ENCODE assay signal across 22 cellular contexts in genomic region chr15:75048394-75048793, GRCh38. TPM values are rescaled to one million over a fixed set of nuclear protein-coding genes. Genes with fewer than 3 reads are reported as not detected.
DNase-seq lines count a peak whose midpoint lies in the region; ATAC-seq and TF ChIP-seq lines count a peak whose summit lies in the region.
"Had no signal": no experiment of that assay in that cellular context is flagged by ENCODE, and none has a peak within 500 bp of the region (broad histone marks: within the 10 kb centered on the region; RNA-seq: fewer than 3 reads in every experiment).

No MANE protein-coding gene starts in this region.

- H3K27ac Mint-ChIP-seq in Calu3 (ENCODE audit: unreplicated experiment) (peak overlapping the region; percentile 90), chondrocyte (ENCODE audit: unreplicated experiment) (peak overlapping the region; percentile 8), type B pancreatic cell (no peak overlapping the region)
- peak overlapping the region; percentile 79 for H3K27ac Mint-ChIP-seq in stimulated activated memory B cell treated with anti-CD40 and anti-IgM and Interleukin-4, amounts not matched to agents 10 μg/mL and 1 μg/mL and 100 μg/mL, for 72 hours
- no peak overlapping the region for H3K27ac Mint-ChIP-seq in CD8-positive, alpha-beta T cell
- H3K27ac Mint-ChIP-seq: B cell had no signal

- DNase-seq in Calu3 (no peak), chondrocyte (ENCODE audit: low spot score) (peak; percentile 81), medulla oblongata (ENCODE audit: extremely low spot score) (no peak), type B pancreatic cell (ENCODE audit: extremely low spot score, unreplicated experiment) (no peak)
- DNase-seq in CD8-positive, alpha-beta T cell: no peak
- DNase-seq: ACHN; activated CD8-positive, alpha-beta T cell treated with anti-CD3 and anti-CD28 coated beads, Interleukin-2, amount 10 ng/mL, durations not matched to agents 7 days and 5 days; activated naive CD4-positive, alpha-beta T cell treated with anti-CD3 and anti-CD28 coated beads, Interleukin-2, amount 10 ng/mL, durations not matched to agents 7 days and 5 days; brain microvascular endothelial cell; DMS79 treated with DMSO at 0.1 percent for 48 hours; effector CD4-positive, alpha-beta T cell; GDM1; immature natural killer cell; Karpas-422; NCI-H146; NCI-H2107; sigmoid colon; stimulated activated CD4-positive, alpha-beta T cell treated with anti-CD3 and anti-CD28 coated beads, Interleukin-4, amount 100 ng/mL, for 1 hour had no signal

- POLR2A ChIA-PET in CD8-positive, alpha-beta T cell (lab: Charles Lee): no interaction called here

- H3K4me3 Mint-ChIP-seq in Calu3 (ENCODE audit: low read depth, unreplicated experiment) (no peak overlapping the region), chondrocyte (ENCODE audit: unreplicated experiment) (no peak overlapping the region), type B pancreatic cell (no peak overlapping the region)
- no peak overlapping the region for H3K4me3 Mint-ChIP-seq in stimulated activated memory B cell treated with anti-CD40 and anti-IgM and Interleukin-4, amounts not matched to agents 10 μg/mL and 1 μg/mL and 100 μg/mL, for 72 hours
- H3K4me3 Mint-ChIP-seq in CD8-positive, alpha-beta T cell: no peak overlapping the region
- H3K4me3 Mint-ChIP-seq: activated CD8-positive, alpha-beta T cell treated with anti-CD3 and anti-CD28 coated beads, Interleukin-2, amount 10 ng/mL, durations not matched to agents 7 days and 5 days; activated naive CD4-positive, alpha-beta T cell treated with anti-CD3 and anti-CD28 coated beads, Interleukin-2, amount 10 ng/mL, durations not matched to agents 7 days and 5 days had no signal

- TF ChIP-seq CTCF in Calu3 (IDR thresholded peaks at IDR 0.05; ENCODE audit: unreplicated experiment) (no peak), chondrocyte (IDR thresholded peaks at IDR 0.05) (no peak), type B pancreatic cell (conservative IDR thresholded peaks at IDR 0.05) (no peak)
- TF ChIP-seq CTCF in CD8-positive, alpha-beta T cell (IDR thresholded peaks at IDR 0.05): no peak

- H3K4me1 ChIP-seq in BLaER1: peaks cover 85% of the 10 kb centered on the region
- peaks cover 4% of the 10 kb centered on the region for H3K4me1 ChIP-seq in CD8-positive, alpha-beta T cell (ENCODE audit: insufficient read depth, low read length)

- peaks cover 22% of the 10 kb centered on the region for H3K36me3 ChIP-seq in BLaER1
- no peaks in the 10 kb centered on the region for H3K36me3 ChIP-seq in CD8-positive, alpha-beta T cell (ENCODE audit: insufficient read depth, low read length)
- H3K36me3 ChIP-seq: brain microvascular endothelial cell, sigmoid colon had no signal

- no peak overlapping the region for H3K4me3 ChIP-seq in BLaER1
- H3K4me3 ChIP-seq in CD8-positive, alpha-beta T cell (ENCODE audit: low read depth, low read length): no peak overlapping the region
- H3K4me3 ChIP-seq: sigmoid colon had no signal

- H3K27me3 ChIP-seq in BLaER1: no peaks in the 10 kb centered on the region
- no peaks in the 10 kb centered on the region for H3K27me3 ChIP-seq in CD8-positive, alpha-beta T cell (ENCODE audit: insufficient read depth, low read length)
- H3K27me3 ChIP-seq: brain microvascular endothelial cell, sigmoid colon had no signal

- CTCF ChIA-PET in Calu3 (lab: Charles Lee): no interaction called here
- CTCF ChIA-PET in CD8-positive, alpha-beta T cell (lab: Charles Lee): interaction anchor here (1.2 kb wide), 1 partner anchor 156 kb away, joined by 3 read pairs; no protein-coding TSS in a partner anchor

- H3K27me3 Mint-ChIP-seq in Calu3 (ENCODE audit: unreplicated experiment) (no peaks in the 10 kb centered on the region), chondrocyte (ENCODE audit: low read depth) (no peaks in the 10 kb centered on the region), type B pancreatic cell (no peaks in the 10 kb centered on the region)
- no peaks in the 10 kb centered on the region for H3K27me3 Mint-ChIP-seq in stimulated activated memory B cell treated with anti-CD40 and anti-IgM and Interleukin-4, amounts not matched to agents 10 μg/mL and 1 μg/mL and 100 μg/mL, for 72 hours
- H3K27me3 Mint-ChIP-seq in CD8-positive, alpha-beta T cell (ENCODE audit: low read depth): no peaks in the 10 kb centered on the region
- H3K27me3 Mint-ChIP-seq: activated naive CD4-positive, alpha-beta T cell treated with anti-CD3 and anti-CD28 coated beads, Interleukin-2, amount 10 ng/mL, durations not matched to agents 7 days and 5 days; B cell had no signal

- no TSS peak for BruUV-seq in Calu3 (replicated peaks; lab: Mats Ljungman, UMichigan)

- H3K36me3 Mint-ChIP-seq in Calu3 (ENCODE audit: insufficient read depth, unreplicated experiment): peaks cover 31% of the 10 kb centered on the region
- H3K36me3 Mint-ChIP-seq in chondrocyte (ENCODE audit: low read depth): peaks cover 5% of the 10 kb centered on the region
- H3K36me3 Mint-ChIP-seq in stimulated activated memory B cell treated with anti-CD40 and anti-IgM and Interleukin-4, amounts not matched to agents 10 μg/mL and 1 μg/mL and 100 μg/mL, for 72 hours: peaks cover 25% of the 10 kb centered on the region
- peaks cover 7% of the 10 kb centered on the region for H3K36me3 Mint-ChIP-seq in type B pancreatic cell
- H3K36me3 Mint-ChIP-seq in CD8-positive, alpha-beta T cell: peaks cover 29% of the 10 kb centered on the region

- peak overlapping the region; percentile 65; the same call in 1 of the 2 replicates for H3K4me2 ChIP-seq in BLaER1

- no peak overlapping the region for H3K27ac ChIP-seq in BLaER1
- H3K27ac ChIP-seq in CD8-positive, alpha-beta T cell (ENCODE audit: low read depth, low read length): no peak overlapping the region
- H3K27ac ChIP-seq: brain microvascular endothelial cell had no signal

- ATAC-seq in stimulated activated memory B cell treated with anti-CD40 and anti-IgM and Interleukin-4, amounts not matched to agents 10 μg/mL and 1 μg/mL and 100 μg/mL, for 72 hours: no peak
- ATAC-seq in CD8-positive, alpha-beta T cell: no peak
- ATAC-seq: activated CD8-positive, alpha-beta T cell treated with anti-CD3 and anti-CD28 coated beads, Interleukin-2, amount 10 ng/mL, durations not matched to agents 7 days and 5 days; Panc1 had no signal

- H3K4me1 Mint-ChIP-seq in Calu3 (ENCODE audit: low read depth, unreplicated experiment): peaks cover 41% of the 10 kb centered on the region
- peaks cover 58% of the 10 kb centered on the region for H3K4me1 Mint-ChIP-seq in chondrocyte (ENCODE audit: low read depth)
- H3K4me1 Mint-ChIP-seq in stimulated activated memory B cell treated with anti-CD40 and anti-IgM and Interleukin-4, amounts not matched to agents 10 μg/mL and 1 μg/mL and 100 μg/mL, for 72 hours: peaks cover 57% of the 10 kb centered on the region
- H3K4me1 Mint-ChIP-seq in type B pancreatic cell (ENCODE audit: unreplicated experiment): peaks cover 18% of the 10 kb centered on the region
- peaks cover 4% of the 10 kb centered on the region for H3K4me1 Mint-ChIP-seq in CD8-positive, alpha-beta T cell (ENCODE audit: low read depth)

- H3K9me3 ChIP-seq in BLaER1: no peaks in the 10 kb centered on the region
- H3K9me3 ChIP-seq in CD8-positive, alpha-beta T cell (ENCODE audit: low read length): no peaks in the 10 kb centered on the region
- H3K9me3 ChIP-seq: sigmoid colon had no signal

- H3K9me3 Mint-ChIP-seq in Calu3 (ENCODE audit: low read depth, unreplicated experiment) (no peaks in the 10 kb centered on the region), chondrocyte (ENCODE audit: low read depth) (no peaks in the 10 kb centered on the region), type B pancreatic cell (no peaks in the 10 kb centered on the region)
- no peaks in the 10 kb centered on the region for H3K9me3 Mint-ChIP-seq in stimulated activated memory B cell treated with anti-CD40 and anti-IgM and Interleukin-4, amounts not matched to agents 10 μg/mL and 1 μg/mL and 100 μg/mL, for 72 hours
- no peaks in the 10 kb centered on the region for H3K9me3 Mint-ChIP-seq in CD8-positive, alpha-beta T cell
- H3K9me3 Mint-ChIP-seq: activated naive CD4-positive, alpha-beta T cell treated with anti-CD3 and anti-CD28 coated beads, Interleukin-2, amount 10 ng/mL, durations not matched to agents 7 days and 5 days; immature natural killer cell had no signal

- intact Hi-C loops in Calu3 (cut with micrococcal nuclease; ENCODE audit: unreplicated experiment): no loop called here
- intact Hi-C loops in CD8-positive, alpha-beta T cell (cut with DNase I, micrococcal nuclease): no loop called here

- peaks cover 34% of the 10 kb centered on the region for H4K20me1 ChIP-seq in BLaER1

- H3K9ac ChIP-seq in BLaER1: no peak overlapping the region

RNA-seq across cellular contexts. Expression of gene PPCDC, which starts 25.0 kb away (rescaled TPM):
- total RNA-seq in Calu3 (2022) (23.4 and 24.4 TPM in 2 replicates), chondrocyte (7.3 to 12.9 TPM (median 8.7 TPM) in 3 replicates), type B pancreatic cell (ENCODE audit: low replicate concordance) (19.1 and 23.6 TPM in 2 replicates)
- total RNA-seq in CD8-positive, alpha-beta T cell: 1 to 10 TPM; 6.0 to 6.5 TPM

RNA-seq across cellular contexts. Expression of gene SCAMP5, which starts 53.0 kb away (rescaled TPM):
- total RNA-seq in Calu3 (2022) (10.7 and 13.6 TPM in 2 replicates), chondrocyte (20.6 to 29.3 TPM (median 22.4 TPM) in 3 replicates), type B pancreatic cell (ENCODE audit: low replicate concordance) (38.1 and 41.8 TPM in 2 replicates)
- under 1 TPM; 0.71 to 0.72 TPM for total RNA-seq in CD8-positive, alpha-beta T cell

Comparison
In these comparisons a context has a peak if more than half of its experiments do, and no peak if none do; other contexts are left out.
1. H3K27ac Mint-ChIP-seq: peak in Calu3 (single experiment), chondrocyte (single experiment) and stimulated activated memory B cell treated with anti-CD40 and anti-IgM and Interleukin-4, amounts not matched to agents 10 μg/mL and 1 μg/mL and 100 μg/mL, for 72 hours (single experiment); none in type B pancreatic cell (single experiment) and CD8-positive, alpha-beta T cell (single experiment).